Comparison of ENCODE assay signal across 18 cellular contexts in the genomic region with DNA sequence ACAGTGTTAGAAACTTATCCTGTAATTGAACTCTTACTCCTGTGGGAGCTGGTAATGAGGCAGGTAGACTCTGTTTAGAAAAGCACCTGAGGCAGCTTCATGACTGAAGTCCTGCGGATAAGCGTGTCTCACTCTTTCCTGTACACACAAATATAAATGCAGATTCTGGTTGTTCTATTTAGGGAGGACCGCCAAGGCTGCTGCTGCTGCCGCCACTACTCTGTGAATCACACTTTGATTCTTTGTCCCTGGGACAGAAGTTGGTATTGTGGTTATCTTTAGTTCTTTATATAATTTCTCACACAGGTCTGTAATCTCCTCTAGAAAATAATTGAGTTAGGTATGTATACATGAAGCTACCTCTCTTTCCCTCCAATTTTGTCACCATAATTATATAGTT. TPM values are rescaled to one million over a fixed set of nuclear protein-coding genes. Genes with fewer than 3 reads are reported as not detected.
"Had no signal": no experiment of that assay in that cellular context is flagged by ENCODE, and none has a peak within 500 bp of the region (broad histone marks: within the 10 kb centered on the region; RNA-seq: fewer than 3 reads in every experiment).

No MANE protein-coding gene starts in this region.

- H3K4me3 Mint-ChIP-seq: activated CD4-positive, alpha-beta T cell treated with anti-CD3 and anti-CD28 coated beads, Interleukin-2, amount 10 ng/mL, durations not matched to agents 7 days and 5 days; activated naive CD4-positive, alpha-beta T cell treated with anti-CD3 and anti-CD28 coated beads, Interleukin-2, amount 10 ng/mL, durations not matched to agents 7 days and 5 days; activated naive CD8-positive, alpha-beta T cell treated with anti-CD3 and anti-CD28 coated beads, Interleukin-2, amount 50 U/mL, for 24 hours had no signal

- H3K9me3 ChIP-seq: tibial nerve had no signal

- ATAC-seq: activated CD4-positive, CD25-positive, alpha-beta regulatory T cell treated with anti-CD3 and anti-CD28 coated beads, Interleukin-2, amount 50 U/mL, for 24 hours; activated naive CD8-positive, alpha-beta T cell treated with anti-CD3 and anti-CD28 coated beads, Interleukin-2, amount 50 U/mL, for 24 hours; left cardiac atrium; stimulated activated naive CD8-positive, alpha-beta T cell treated with anti-CD3 and anti-CD28 coated beads, Interleukin-15, Interleukin-2, amounts not matched to agents 100 U/mL and 50 U/mL, for 24 hours had no signal

- H3K36me3 Mint-ChIP-seq: activated naive CD4-positive, alpha-beta T cell treated with anti-CD3 and anti-CD28 coated beads, Interleukin-2, amount 10 ng/mL, durations not matched to agents 7 days and 5 days had no signal

- DNase-seq: activated CD4-positive, alpha-beta T cell treated with anti-CD3 and anti-CD28 coated beads, Interleukin-2, amount 10 ng/mL, durations not matched to agents 7 days and 5 days; activated CD8-positive, alpha-beta memory T cell treated with anti-CD3 and anti-CD28 coated beads for 24 hours; activated CD8-positive, alpha-beta memory T cell treated with anti-CD3 and anti-CD28 coated beads, Interleukin-2, amount 50 U/mL, for 48 hours; activated effector memory CD4-positive, alpha-beta T cell treated with Interleukin-2 at 50 U/mL for 16 hours; activated naive CD4-positive, alpha-beta T cell treated with anti-CD3 and anti-CD28 coated beads, Interleukin-2, amount 10 ng/mL, durations not matched to agents 7 days and 5 days; activated naive CD8-positive, alpha-beta T cell treated with anti-CD3 and anti-CD28 coated beads, Interleukin-2, amount 50 U/mL, for 24 hours; activated T-cell treated with anti-CD3 and anti-CD28 coated beads, Interleukin-2, amount 50 U/mL, for 48 hours; dermis blood vessel endothelial cell; hippocampal formation; left cardiac atrium; occipital lobe; stimulated activated CD4-positive, alpha-beta T cell treated with anti-CD3 and anti-CD28 coated beads, Interleukin-2, amount 100 ng/mL, for 24 hours; stimulated activated naive CD8-positive, alpha-beta T cell treated with anti-CD3 and anti-CD28 coated beads, Interleukin-15, Interleukin-2, amounts not matched to agents 100 U/mL and 50 U/mL, for 24 hours; T1000 had no signal

- H3K27ac Mint-ChIP-seq: activated CD4-positive, alpha-beta T cell treated with anti-CD3 and anti-CD28 coated beads, Interleukin-2, amount 10 ng/mL, durations not matched to agents 7 days and 5 days; activated naive CD4-positive, alpha-beta T cell treated with anti-CD3 and anti-CD28 coated beads, Interleukin-2, amount 10 ng/mL, durations not matched to agents 7 days and 5 days; activated naive CD8-positive, alpha-beta T cell treated with anti-CD3 and anti-CD28 coated beads, Interleukin-2, amount 50 U/mL, for 24 hours; nephron had no signal

- H3K27me3 ChIP-seq: tibial nerve had no signal

- H3K9me3 Mint-ChIP-seq: activated CD4-positive, alpha-beta T cell treated with anti-CD3 and anti-CD28 coated beads, Interleukin-2, amount 10 ng/mL, durations not matched to agents 7 days and 5 days; activated naive CD4-positive, alpha-beta T cell treated with anti-CD3 and anti-CD28 coated beads, Interleukin-2, amount 10 ng/mL, durations not matched to agents 7 days and 5 days; activated naive CD8-positive, alpha-beta T cell treated with anti-CD3 and anti-CD28 coated beads, Interleukin-2, amount 50 U/mL, for 24 hours; nephron had no signal

- H3K36me3 ChIP-seq: tibial nerve had no signal

- H3K4me1 Mint-ChIP-seq: activated CD4-positive, alpha-beta T cell treated with anti-CD3 and anti-CD28 coated beads, Interleukin-2, amount 10 ng/mL, durations not matched to agents 7 days and 5 days; activated naive CD4-positive, alpha-beta T cell treated with anti-CD3 and anti-CD28 coated beads, Interleukin-2, amount 10 ng/mL, durations not matched to agents 7 days and 5 days; activated naive CD8-positive, alpha-beta T cell treated with anti-CD3 and anti-CD28 coated beads, Interleukin-2, amount 50 U/mL, for 24 hours had no signal

RNA-seq across cellular contexts. Expression of gene LSAMP, which starts 3.6 kb away (rescaled TPM):
- total RNA-seq: activated CD4-positive, alpha-beta T cell treated with anti-CD3 and anti-CD28 coated beads, Interleukin-2, amount 10 ng/mL, durations not matched to agents 7 days and 5 days; dermis blood vessel endothelial cell; T-helper 1 cell treated with Interleukin-12 subunit alpha and Interleukin-12 subunit beta and Interleukin-4 antibody, amounts not matched to agents 30 ng/mL and 1 ng/mL, for 36 hours had no signal
